In the genomic region with DNA sequence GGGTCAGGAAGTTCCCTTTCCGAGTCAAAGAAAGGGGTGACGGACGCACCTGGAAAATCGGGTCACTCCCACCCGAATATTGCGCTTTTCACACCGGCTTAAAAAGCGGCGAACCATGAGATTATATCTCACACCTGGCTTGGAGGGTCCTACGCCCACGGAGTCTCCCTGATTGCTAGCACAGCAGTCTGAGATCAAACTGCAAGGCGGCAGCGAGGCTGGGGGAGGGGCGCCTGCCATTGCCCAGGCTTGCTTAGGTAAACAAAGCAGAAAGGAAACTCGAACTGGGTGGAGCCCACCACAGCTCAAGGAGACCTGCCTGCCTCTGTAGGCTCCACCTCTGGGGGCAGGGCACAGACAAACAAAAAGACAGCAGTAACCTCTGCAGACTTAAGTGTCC, we compare ENCODE assay signal across 1 cellular context.
TF ChIP-seq lines count a peak whose summit lies in the region.

No MANE protein-coding gene starts in this region.

TF ChIP-seq in HepG2, 621 proteins besides CTCF, POLR2A, EP300 and RAD21 (continued from another document):
- TF ChIP-seq ZNF687 (CRISPR knock-in tag; IDR thresholded peaks at IDR 0.05) = 0 out of 2 replicates have a peak, but pooled peaks have one; percentile 12
- peak; percentile 42; the same call in 1 of the 2 replicates for TF ChIP-seq FOXA3 (CRISPR knock-in tag; IDR thresholded peaks at IDR 0.05)
- peak; percentile 89 for TF ChIP-seq ZNF281 (CRISPR knock-in tag; IDR thresholded peaks at IDR 0.05; ENCODE audit: borderline replicate concordance)
